ENCODE assay signal across 2 cellular contexts in genomic region chr3:46900007-46900292, GRCh38.
TF ChIP-seq lines count a peak whose summit lies in the region.

No MANE protein-coding gene starts in this region.

TF ChIP-seq in IMR-90, 13 proteins besides CTCF, POLR2A, EP300 and RAD21:
- TF ChIP-seq MXI1 (IDR thresholded peaks at IDR 0.05; ENCODE audit: borderline replicate concordance, low read depth, low read length) (no peak), CEBPB (IDR thresholded peaks at IDR 0.05; ENCODE audit: low read depth, low read length) (no peak), RCOR1 (IDR thresholded peaks at IDR 0.05; ENCODE audit: insufficient replicate concordance, low read length) (no peak), MAFK (IDR thresholded peaks at IDR 0.05; ENCODE audit: low read depth, low read length) (no peak), USF2 (IDR thresholded peaks at IDR 0.05; ENCODE audit: low read depth, low read length) (no peak), NFE2L2 (IDR thresholded peaks at IDR 0.05; ENCODE audit: low read depth, low read length) (no peak), BHLHE40 (IDR thresholded peaks at IDR 0.05; ENCODE audit: low read depth, low read length) (no peak)
TF ChIP-seq in IMR-90: peak in this region for 0.

TF ChIP-seq in HEK293T, 16 proteins besides CTCF, POLR2A, EP300 and RAD21:
- no peak for TF ChIP-seq ARNT (IDR thresholded peaks at IDR 0.05)
- no peak for TF ChIP-seq L3MBTL2 (conservative IDR thresholded peaks at IDR 0.05)
- no peak for TF ChIP-seq FOXA1 (IDR thresholded peaks at IDR 0.05)
- no peak for TF ChIP-seq NFRKB (IDR thresholded peaks at IDR 0.05)
- no peak for TF ChIP-seq SP1 (IDR thresholded peaks at IDR 0.05)
- no peak for TF ChIP-seq BHLHE40 (IDR thresholded peaks at IDR 0.05; ENCODE audit: borderline replicate concordance)
- no peak for TF ChIP-seq TARDBP (IDR thresholded peaks at IDR 0.05)
- no peak for TF ChIP-seq FOXK2 (IDR thresholded peaks at IDR 0.05)
- TF ChIP-seq HDGF (IDR thresholded peaks at IDR 0.05; ENCODE audit: borderline replicate concordance), result no peak
- no peak for TF ChIP-seq PKNOX1 (IDR thresholded peaks at IDR 0.05)
- TF ChIP-seq ZNF384 (IDR thresholded peaks at IDR 0.05), result no peak
- TF ChIP-seq CTBP1 (IDR thresholded peaks at IDR 0.05; ENCODE audit: borderline replicate concordance), result no peak
- TF ChIP-seq LEF1 (IDR thresholded peaks at IDR 0.05; ENCODE audit: borderline replicate concordance), result no peak
- no peak for TF ChIP-seq FOXM1 (IDR thresholded peaks at IDR 0.05; ENCODE audit: borderline replicate concordance)
- no peak for TF ChIP-seq ELF4 (IDR thresholded peaks at IDR 0.05)
